ENCODE assay signal across 2 cellular contexts in genomic region chr17:4293572-4293971, GRCh38.
TF ChIP-seq lines count a peak whose summit lies in the region.

No MANE protein-coding gene starts in this region.

TF ChIP-seq in A549, 52 proteins besides CTCF, POLR2A, EP300 and RAD21 (continued from another document):
- TF ChIP-seq MAX (IDR thresholded peaks at IDR 0.05) (no peak), HOXA7 (CRISPR knock-in tag; IDR thresholded peaks at IDR 0.05) (no peak), HMGXB4 (CRISPR knock-in tag; IDR thresholded peaks at IDR 0.05; ENCODE audit: borderline replicate concordance) (no peak), JUN (IDR thresholded peaks at IDR 0.05) (no peak), ZSCAN20 (CRISPR knock-in tag; IDR thresholded peaks at IDR 0.05) (no peak), REST (IDR thresholded peaks at IDR 0.05) (no peak), ZFP36 (IDR thresholded peaks at IDR 0.05; ENCODE audit: borderline replicate concordance, partially characterized antibody) (no peak), MAZ (IDR thresholded peaks at IDR 0.05; ENCODE audit: borderline replicate concordance, low read depth, low read length) (no peak), POLR2AphosphoS2 (conservative IDR thresholded peaks at IDR 0.05; ENCODE audit: low read length) (no peak), E2F6 (IDR thresholded peaks at IDR 0.05; ENCODE audit: borderline replicate concordance, low read depth) (no peak), TP53 (CRISPR knock-in tag; IDR thresholded peaks at IDR 0.05) (no peak)

TF ChIP-seq in GM12878, 131 proteins besides CTCF, POLR2A, EP300 and RAD21 (continued from another document and continues in another):
- TF ChIP-seq E2F4 (IDR thresholded peaks at IDR 0.05; ENCODE audit: low read depth, low read length) (no peak), TCF12 (IDR thresholded peaks at IDR 0.05; ENCODE audit: low read depth, low read length) (no peak), SMC3 (IDR thresholded peaks at IDR 0.05; ENCODE audit: borderline replicate concordance, low read length) (no peak), BRCA1 (IDR thresholded peaks at IDR 0.05; ENCODE audit: low read depth, low read length) (no peak), DPF2 (IDR thresholded peaks at IDR 0.05) (0 out of 2 replicates have a peak, but pooled peaks have one; percentile 37), SREBF2 (IDR thresholded peaks at IDR 0.05; ENCODE audit: low read length) (no peak), TCF7 (IDR thresholded peaks at IDR 0.05; ENCODE audit: borderline replicate concordance) (no peak), ZBTB4 (CRISPR knock-in tag; IDR thresholded peaks at IDR 0.05) (no peak), ATF3 (IDR thresholded peaks at IDR 0.05; ENCODE audit: borderline replicate concordance, extremely low read depth, low read depth, low read length) (no peak), MYB (IDR thresholded peaks at IDR 0.05; ENCODE audit: borderline replicate concordance, low read depth, low read length) (no peak), RB1 (IDR thresholded peaks at IDR 0.05; ENCODE audit: borderline replicate concordance) (no peak), YY1 (IDR thresholded peaks at IDR 0.05; ENCODE audit: low read depth, low read length) (no peak), NRF1 (conservative IDR thresholded peaks at IDR 0.05; ENCODE audit: low read depth, low read length) (no peak), YBX1 (IDR thresholded peaks at IDR 0.05) (no peak), MEF2A (IDR thresholded peaks at IDR 0.05; ENCODE audit: insufficient read depth, low read depth, low read length) (peak; percentile 81), ZBTB11 (CRISPR knock-in tag; IDR thresholded peaks at IDR 0.05) (no peak), CREM (IDR thresholded peaks at IDR 0.05; ENCODE audit: low read depth) (no peak), ASH2L (IDR thresholded peaks at IDR 0.05; ENCODE audit: borderline replicate concordance, low read depth) (no peak), ZNF274 (IDR thresholded peaks at IDR 0.05; ENCODE audit: insufficient read depth, insufficient read length) (no peak), MEF2B (IDR thresholded peaks at IDR 0.05; ENCODE audit: partially characterized antibody, poor library complexity, severe bottlenecking) (no peak), MTA2 (IDR thresholded peaks at IDR 0.05; ENCODE audit: low read depth) (peak; percentile 89), RUNX3 (IDR thresholded peaks at IDR 0.05; ENCODE audit: low read length) (peak; percentile 41; the same call in 1 of the 2 replicates), USF2 (IDR thresholded peaks at IDR 0.05; ENCODE audit: borderline replicate concordance, low read depth, low read length) (no peak), HSF1 (IDR thresholded peaks at IDR 0.05; ENCODE audit: low read depth, low read length) (no peak), IRF5 (IDR thresholded peaks at IDR 0.05; ENCODE audit: borderline replicate concordance) (no peak), PKNOX1 (IDR thresholded peaks at IDR 0.05) (peak; percentile 33; the same call in 1 of the 2 replicates), PBX3 (IDR thresholded peaks at IDR 0.05; ENCODE audit: insufficient replicate concordance, low read depth, low read length) (no peak), IKZF2 (IDR thresholded peaks at IDR 0.05) (peak in 1 of 2 experiments; percentile 46; a peak in 1 of 4 replicates), TCF3 (IDR thresholded peaks at IDR 0.05; ENCODE audit: borderline replicate concordance, insufficient read depth, low read depth, low read length) (no peak), KLF5 (IDR thresholded peaks at IDR 0.05; ENCODE audit: partially characterized antibody) (no peak), BCLAF1 (IDR thresholded peaks at IDR 0.05) (no peak), NFYA (IDR thresholded peaks at IDR 0.05; ENCODE audit: borderline replicate concordance, low read depth, low read length) (no peak), RBBP5 (conservative IDR thresholded peaks at IDR 0.05) (no peak), JUNB (IDR thresholded peaks at IDR 0.05) (peak; percentile 69)
